In the genomic region with DNA sequence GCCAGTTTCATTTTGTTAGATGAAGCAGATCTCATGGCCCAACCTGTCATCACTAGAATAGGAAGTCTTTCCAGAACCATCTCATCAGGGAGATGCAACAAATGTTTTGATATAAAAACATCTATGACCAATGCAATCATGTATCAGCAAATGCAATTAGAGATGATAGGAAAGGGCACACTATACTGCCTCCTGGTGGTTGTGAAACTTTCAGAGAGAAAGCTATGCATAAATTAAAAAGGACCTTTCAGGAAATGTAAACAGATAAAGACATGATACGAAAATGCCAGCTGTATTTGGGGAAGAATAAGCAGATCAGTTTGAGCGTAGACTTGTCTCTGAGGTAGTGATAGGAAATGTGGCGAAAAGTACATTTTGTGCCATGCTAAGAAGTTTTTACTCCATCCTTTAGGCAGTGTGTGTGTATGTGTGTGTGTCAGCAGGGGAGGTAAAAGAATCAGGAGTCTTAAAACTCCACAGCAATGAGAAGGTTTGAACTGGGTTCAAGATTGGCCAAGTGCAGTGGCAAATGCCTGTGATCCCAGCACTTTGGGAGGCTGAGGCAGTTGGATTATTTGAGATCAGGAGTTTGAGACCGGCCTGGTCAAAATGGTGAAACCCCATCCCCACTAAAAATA, we compare ENCODE assay signal across 9 cellular contexts.
DNase-seq lines count a peak whose midpoint lies in the region; ATAC-seq and TF ChIP-seq lines count a peak whose summit lies in the region.
"Had no signal": no experiment of that assay in that cellular context is flagged by ENCODE, and none has a peak within 500 bp of the region (broad histone marks: within the 10 kb centered on the region; RNA-seq: fewer than 3 reads in every experiment).

No MANE protein-coding gene starts in this region.

- no peaks in the 10 kb centered on the region for H4K20me1 ChIP-seq in OCI-LY3 (ENCODE audit: insufficient read depth, low read length)

- no peak overlapping the region for H3K4me3 Mint-ChIP-seq in activated T-helper 17 cell treated with anti-CD3 and anti-CD28 coated beads, Interleukin-2, amount 50 U/mL, for 72 hours
- H3K4me3 Mint-ChIP-seq: memory B cell; T-helper 1 cell treated with Interleukin-12 subunit alpha and Interleukin-12 subunit beta and Interleukin-4 antibody, amounts not matched to agents 30 μg/mL and 1 μg/mL, for 36 hours had no signal

- no peaks in the 10 kb centered on the region for H3K9me3 Mint-ChIP-seq in activated T-helper 17 cell treated with anti-CD3 and anti-CD28 coated beads, Interleukin-2, amount 50 U/mL, for 72 hours
- H3K9me3 Mint-ChIP-seq: memory B cell; T-helper 1 cell treated with Interleukin-12 subunit alpha and Interleukin-12 subunit beta and Interleukin-4 antibody, amounts not matched to agents 30 μg/mL and 1 μg/mL, for 36 hours had no signal

- no peak overlapping the region for H3K9ac ChIP-seq in OCI-LY3 (ENCODE audit: low read length)

- no peaks in the 10 kb centered on the region for H3K27me3 ChIP-seq in OCI-LY3 (ENCODE audit: low read depth, low read length)
- H3K27me3 ChIP-seq in aorta (ENCODE audit: control insufficient read depth in 1 of 2, insufficient read depth in 2 of 2, low read length in 1 of 2), result no peaks in the 10 kb centered on the region

- H3K4me2 ChIP-seq in OCI-LY3 (ENCODE audit: low read length), result peak overlapping the region; percentile 51

- no peaks in the 10 kb centered on the region for H3K27me3 Mint-ChIP-seq in activated T-helper 17 cell treated with anti-CD3 and anti-CD28 coated beads, Interleukin-2, amount 50 U/mL, for 72 hours

- 61 to 70% methylated on average over 4 of the region's 4 CpGs for WGBS in aorta, 2 donors

- no peaks in the 10 kb centered on the region for H3K36me3 ChIP-seq in OCI-LY3 (replicated peaks; ENCODE audit: low read depth, low read length)
- H3K36me3 ChIP-seq in aorta (ENCODE audit: control insufficient read depth in 1 of 2, insufficient read depth in 2 of 2, low read length in 1 of 2), result no peaks in the 10 kb centered on the region

- no peaks in the 10 kb centered on the region for H3K9me3 ChIP-seq in OCI-LY3 (ENCODE audit: insufficient read depth, low read length)
- no peaks in the 10 kb centered on the region for H3K9me3 ChIP-seq in aorta (ENCODE audit: control insufficient read depth, low read length)

- H3K4me1 ChIP-seq in OCI-LY3 (ENCODE audit: low read length) (peaks cover 3% of the 10 kb centered on the region; the same call in 1 of the 2 replicates), aorta (ENCODE audit: control insufficient read depth in 1 of 2, insufficient read depth in 2 of 2, low read length in 2 of 2) (no peaks in the 10 kb centered on the region)

- no peaks in the 10 kb centered on the region for H3K36me3 Mint-ChIP-seq in activated T-helper 17 cell treated with anti-CD3 and anti-CD28 coated beads, Interleukin-2, amount 50 U/mL, for 72 hours (ENCODE audit: low read depth)
- H3K36me3 Mint-ChIP-seq: memory B cell had no signal

- no peak overlapping the region for H3K27ac ChIP-seq in OCI-LY3 (ENCODE audit: low read length)
- no peak overlapping the region for H3K27ac ChIP-seq in aorta (ENCODE audit: low read depth in 1 of 2, low read length in 2 of 2)

- no peaks in the 10 kb centered on the region for H3K4me1 Mint-ChIP-seq in activated T-helper 17 cell treated with anti-CD3 and anti-CD28 coated beads, Interleukin-2, amount 50 U/mL, for 72 hours
- H3K4me1 Mint-ChIP-seq: memory B cell had no signal

- H3K4me3 ChIP-seq in OCI-LY3 (ENCODE audit: low read length) (no peak overlapping the region), aorta (ENCODE audit: low read length in 2 of 2) (no peak overlapping the region)

- intact Hi-C loops in aorta (cut with DNase I), result loop anchor here (5.0 kb wide), 1 partner anchor 418 kb away; no protein-coding TSS in a partner anchor

- peak; percentile 82 for TF ChIP-seq CTCF in OCI-LY3 (IDR thresholded peaks at IDR 0.05; ENCODE audit: low read depth, low read length)

- DNase-seq in glomerular endothelial cell (ENCODE audit: extremely low read depth, low read depth, low spot score) (peak; percentile 41), aorta (no peak), mesenteric fat pad (ENCODE audit: low spot score) (no peak)

- ATAC-seq in GM18498 (IDR thresholded peaks at IDR 0.05; ENCODE audit: unreplicated experiment), result peak; percentile 60
- peak; percentile 54 for ATAC-seq in HG02623 (IDR thresholded peaks at IDR 0.05; ENCODE audit: unreplicated experiment)
- ATAC-seq in aorta (ENCODE audit: low FRiP score), result peak; percentile 36
- no peak for ATAC-seq in activated T-helper 17 cell treated with anti-CD3 and anti-CD28 coated beads, Interleukin-2, amount 50 U/mL, for 72 hours (replicated peaks)

- no peaks in the 10 kb centered on the region for H3K79me2 ChIP-seq in OCI-LY3 (ENCODE audit: low read length)

- H3K27ac Mint-ChIP-seq in activated T-helper 17 cell treated with anti-CD3 and anti-CD28 coated beads, Interleukin-2, amount 50 U/mL, for 72 hours, result no peak overlapping the region
- H3K27ac Mint-ChIP-seq: memory B cell; T-helper 1 cell treated with Interleukin-12 subunit alpha and Interleukin-12 subunit beta and Interleukin-4 antibody, amounts not matched to agents 30 μg/mL and 1 μg/mL, for 36 hours had no signal

- H2AFZ ChIP-seq in OCI-LY3 (ENCODE audit: low read depth, low read length), result peak overlapping the region; percentile 43; the same call in 1 of the 2 replicates
